9 cellular contexts compared by ENCODE assay signal in genomic region chr5:154478224-154478565, GRCh38. TPM values are rescaled to one million over a fixed set of nuclear protein-coding genes. Genes with fewer than 3 reads are reported as not detected.
DNase-seq lines count a peak whose midpoint lies in the region; ATAC-seq, FAIRE-seq and TF ChIP-seq lines count a peak whose summit lies in the region.
"Had no signal": no experiment of that assay in that cellular context is flagged by ENCODE, and none has a peak within 500 bp of the region (broad histone marks: within the 10 kb centered on the region; RNA-seq: fewer than 3 reads in every experiment).

TSS of gene HAND1 (minus strand) at chr5:154478227. CDS start at chr5:154478008, 219 bp downstream.

- TF ChIP-seq CTCF in left ventricle myocardium inferior (IDR thresholded peaks at IDR 0.05; ENCODE audit: borderline replicate concordance), result no peak

- intact Hi-C loops in activated CD4-positive, alpha-beta T cell treated with anti-CD3 and anti-CD28 coated beads, Interleukin-2, amount 10 ng/mL, durations not matched to agents 24 days and 14 days (cut with micrococcal nuclease), result no loop called here
- intact Hi-C loops in left ventricle myocardium inferior (cut with micrococcal nuclease), result no loop called here

- H3K27me3 ChIP-seq in left ventricle myocardium inferior (ENCODE audit: low read depth) (peaks cover 100% of the 10 kb centered on the region), small intestine (ENCODE audit: control insufficient read depth in 2 of 2, insufficient read depth in 2 of 2, low read length in 2 of 2) (peaks cover 12 to 87% of the 10 kb centered on the region in 2 donors)

- H3K4me3 ChIP-seq in left ventricle myocardium inferior (peak within 1 kb of the TSS; percentile 75), small intestine (ENCODE audit: low read depth in 1 of 2, low read length in 2 of 2) (peak within 1 kb of the TSS in 1 of 2 donors; percentile 2)

- H3K36me3 Mint-ChIP-seq in activated CD4-positive, alpha-beta T cell treated with anti-CD3 and anti-CD28 coated beads, Interleukin-2, amount 10 ng/mL, durations not matched to agents 24 days and 14 days (ENCODE audit: low read depth), result peaks cover 10% of the 10 kb centered on the region

- in situ Hi-C loops in G401 (cut with HindIII; ENCODE audit: low sequenced_read_pairs), result no loop called here

- H3K4me1 ChIP-seq in left ventricle myocardium inferior (peaks cover 72% of the 10 kb centered on the region), small intestine (ENCODE audit: control insufficient read depth in 2 of 2, insufficient read depth in 1 of 2, low read depth in 1 of 2, low read length in 1 of 2) (peaks cover 8 to 12% of the 10 kb centered on the region in 2 donors)

- H3K9me3 ChIP-seq in left ventricle myocardium inferior (replicated peaks) (no peaks in the 10 kb centered on the region), small intestine (ENCODE audit: control insufficient read depth, low read depth) (no peaks in the 10 kb centered on the region)

- no peak for DNase-seq in activated CD4-positive, alpha-beta T cell treated with anti-CD3 and anti-CD28 coated beads, Interleukin-2, amount 10 ng/mL, durations not matched to agents 24 days and 14 days
- DNase-seq in activated CD4-positive, alpha-beta T cell treated with anti-CD3 and anti-CD28 coated beads for 1 hour, result no peak
- DNase-seq in SW480 (ENCODE audit: low spot score) (peak; percentile 79), left ventricle myocardium inferior (peak; percentile 79), small intestine (peak; percentile 46), epidermal melanocyte (ENCODE audit: insufficient read length, low spot score) (no peak), G401 (ENCODE audit: low spot score) (no peak)

- peaks cover 28% of the 10 kb centered on the region for H3K9me3 Mint-ChIP-seq in activated CD4-positive, alpha-beta T cell treated with anti-CD3 and anti-CD28 coated beads, Interleukin-2, amount 10 ng/mL, durations not matched to agents 24 days and 14 days

- H3K27ac Mint-ChIP-seq in activated CD4-positive, alpha-beta T cell treated with anti-CD3 and anti-CD28 coated beads, Interleukin-2, amount 10 ng/mL, durations not matched to agents 24 days and 14 days, result peak within 1 kb of the TSS; percentile 75

- H3K27me3 Mint-ChIP-seq in activated CD4-positive, alpha-beta T cell treated with anti-CD3 and anti-CD28 coated beads, Interleukin-2, amount 10 ng/mL, durations not matched to agents 24 days and 14 days, result peaks cover 89% of the 10 kb centered on the region

- H3K27ac ChIP-seq in left ventricle myocardium inferior (replicated peaks) (peak within 1 kb of the TSS; percentile 88), small intestine (ENCODE audit: low read depth in 1 of 2, low read length in 1 of 2) (no peak within 1 kb of the TSS)

- no peak for FAIRE-seq in small intestine (lab: Jason Lieb, UNC)
- FAIRE-seq: TTC549 had no signal

- 2 to 8% (median 4%) methylated on average over 18 to 20 of the region's 20 CpGs for WGBS in small intestine, 3 donors

- ATAC-seq in HG02610 (IDR thresholded peaks at IDR 0.05; ENCODE audit: unreplicated experiment), result no peak

- H3K36me3 ChIP-seq in left ventricle myocardium inferior, result no peaks in the 10 kb centered on the region
- no peaks in the 10 kb centered on the region for H3K36me3 ChIP-seq in small intestine (ENCODE audit: control insufficient read depth in 2 of 2, insufficient read depth in 2 of 2, low read length in 2 of 2)

- peaks cover 21% of the 10 kb centered on the region for H3K4me1 Mint-ChIP-seq in activated CD4-positive, alpha-beta T cell treated with anti-CD3 and anti-CD28 coated beads, Interleukin-2, amount 10 ng/mL, durations not matched to agents 24 days and 14 days

- no peak within 1 kb of the TSS for H3K4me3 Mint-ChIP-seq in activated CD4-positive, alpha-beta T cell treated with anti-CD3 and anti-CD28 coated beads, Interleukin-2, amount 10 ng/mL, durations not matched to agents 24 days and 14 days

RNA-seq across cellular contexts. Expression of gene HAND1, which starts in this region (rescaled TPM):
- total RNA-seq in activated CD4-positive, alpha-beta T cell treated with anti-CD3 and anti-CD28 coated beads, Interleukin-2, amount 10 ng/mL, durations not matched to agents 24 days and 14 days, result not detected in 2 replicates
- 26.2 TPM for total RNA-seq in left ventricle myocardium inferior
- under 1 TPM in 1 of 3 donors, not detected in 2; 0.42 TPM for polyA plus RNA-seq in small intestine
- total RNA-seq in G401 (2014; rRNA removed; shearing (Covaris generic)), result 1.4 and 2.7 TPM in 2 replicates

Comparison
In these comparisons a context has a peak if more than half of its experiments do, and no peak if none do; other contexts are left out.
1. Peak in DNase-seq in small intestine; RNA of the gene not detected or under 1 TPM.
2. DNase-seq: peak in SW480 (single experiment) and left ventricle myocardium inferior (single experiment); none in activated CD4-positive, alpha-beta T cell treated with anti-CD3 and anti-CD28 coated beads, Interleukin-2, amount 10 ng/mL, durations not matched to agents 24 days and 14 days (single experiment), activated CD4-positive, alpha-beta T cell treated with anti-CD3 and anti-CD28 coated beads for 1 hour (single experiment), epidermal melanocyte (single experiment) and G401 (single experiment).